10 cellular contexts compared by ENCODE assay signal in the genomic region with DNA sequence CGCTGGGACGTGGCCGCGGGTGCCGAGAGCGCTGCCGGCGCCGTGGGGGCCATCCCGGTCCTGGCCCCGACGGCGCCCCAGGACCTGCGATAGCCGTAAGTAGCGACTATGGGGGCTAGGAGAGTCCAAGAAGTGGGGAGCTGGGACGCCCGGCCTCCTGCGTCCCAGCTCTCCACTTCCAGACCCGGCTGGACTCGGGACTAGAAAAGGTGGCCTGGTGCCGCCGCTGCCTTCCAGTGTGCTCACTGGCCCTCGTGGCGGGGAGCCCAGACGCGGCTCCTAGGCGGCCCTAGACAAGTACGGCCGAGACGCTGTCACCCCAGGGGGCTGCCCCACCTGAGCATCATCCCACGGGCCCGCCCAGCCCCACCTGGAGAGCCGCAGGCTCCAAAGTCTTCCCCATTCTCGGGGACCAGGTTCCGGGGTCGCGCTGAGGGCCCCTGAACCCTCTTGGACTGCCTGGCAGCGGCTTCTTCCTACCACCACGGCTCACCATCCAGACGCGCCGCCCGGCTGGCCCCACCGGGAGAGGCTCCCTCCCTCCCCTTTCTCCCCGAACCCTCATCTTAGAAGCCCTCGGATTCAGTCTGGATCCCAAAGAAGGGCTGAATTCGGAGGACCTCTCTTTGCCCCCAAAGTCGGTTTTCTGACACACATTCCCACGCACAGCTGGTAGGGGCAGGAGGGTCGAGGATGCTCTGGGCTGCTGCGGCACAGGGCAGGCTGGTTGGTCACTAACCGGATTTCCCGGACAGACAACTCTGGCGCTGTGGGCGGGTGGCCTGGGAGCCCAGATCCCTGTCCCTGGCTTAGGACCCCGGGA. TPM values are rescaled to one million over a fixed set of nuclear protein-coding genes. Genes with fewer than 3 reads are reported as not detected.
DNase-seq lines count a peak whose midpoint lies in the region; ATAC-seq, FAIRE-seq and TF ChIP-seq lines count a peak whose summit lies in the region.
"Had no signal": no experiment of that assay in that cellular context is flagged by ENCODE, and none has a peak within 500 bp of the region (broad histone marks: within the 10 kb centered on the region; RNA-seq: fewer than 3 reads in every experiment).

No MANE protein-coding gene starts in this region.

- FAIRE-seq in GM19239 (lab: Jason Lieb, UNC), result no peak

- H3K4me3 Mint-ChIP-seq in endodermal cell, result peak overlapping the region; percentile 80
- peak overlapping the region in 9 of 10 donors; percentile 49 to 79 (median 71) for H3K4me3 Mint-ChIP-seq in naive thymus-derived CD4-positive, alpha-beta T cell

- intact Hi-C loops in heart left ventricle (cut with DNase I), result no loop called here
- intact Hi-C loops in cardiac septum (cut with DNase I), result no loop called here
- intact Hi-C loops in naive thymus-derived CD4-positive, alpha-beta T cell (cut with micrococcal nuclease), result no loop called here

- no peak overlapping the region for H3K27ac ChIP-seq in heart left ventricle
- H3K27ac ChIP-seq in endodermal cell (ENCODE audit: low read depth, low read length), result no peak overlapping the region
- H3K27ac ChIP-seq in naive thymus-derived CD4-positive, alpha-beta T cell (ENCODE audit: low read depth, low read length), result no peak overlapping the region

- peaks cover 75% of the 10 kb centered on the region for H3K27me3 Mint-ChIP-seq in endodermal cell (ENCODE audit: insufficient read depth)
- H3K27me3 Mint-ChIP-seq in naive thymus-derived CD4-positive, alpha-beta T cell, result peaks cover 46 to 79% (median 55%) of the 10 kb centered on the region in 5 donors

- H3K4me1 Mint-ChIP-seq in endodermal cell, result peaks cover 18% of the 10 kb centered on the region
- H3K4me1 Mint-ChIP-seq in naive thymus-derived CD4-positive, alpha-beta T cell, result peaks cover 0 to 15% (median 10%) of the 10 kb centered on the region in 7 donors

- CTCF ChIA-PET in naive thymus-derived CD4-positive, alpha-beta T cell (lab: Charles Lee), result no interaction called here

- ATAC-seq in heart left ventricle (peak in 2 of 4 donors; percentile 17 to 39), GM19455 (IDR thresholded peaks at IDR 0.05; ENCODE audit: unreplicated experiment) (no peak)
- ATAC-seq in naive thymus-derived CD4-positive, alpha-beta T cell, result no peak

- H3K4me3 ChIP-seq in heart left ventricle (peak overlapping the region; percentile 5 to 64 (median 50)), endodermal cell (ENCODE audit: low read length) (peak overlapping the region; percentile 85)
- H3K4me3 ChIP-seq in naive thymus-derived CD4-positive, alpha-beta T cell (ENCODE audit: low read length), result no peak overlapping the region

- TF ChIP-seq POLR2A in heart left ventricle (IDR thresholded peaks at IDR 0.05), result no peak

- no peaks in the 10 kb centered on the region for H3K36me3 ChIP-seq in heart left ventricle
- H3K36me3 ChIP-seq in endodermal cell (ENCODE audit: control insufficient read depth, insufficient read depth, low read length), result no peaks in the 10 kb centered on the region
- no peaks in the 10 kb centered on the region for H3K36me3 ChIP-seq in naive thymus-derived CD4-positive, alpha-beta T cell (ENCODE audit: control insufficient read depth in 2 of 3, insufficient read depth in 3 of 3, low read length in 3 of 3)

- WGBS in heart left ventricle, 4 donors, result 9 to 16% (median 11%) methylated on average over 32 to 57 of the region's 57 CpGs
- 6 to 13% methylated on average over 20 to 57 of the region's 57 CpGs for WGBS in endodermal cell (ENCODE audit: insufficient coverage in 1 of 2, insufficient read length in 1 of 2), 2 experiments

- POLR2A ChIA-PET in naive thymus-derived CD4-positive, alpha-beta T cell (lab: Charles Lee), result no interaction called here

- H3K36me3 Mint-ChIP-seq in endodermal cell (ENCODE audit: low read depth), result peaks cover 10% of the 10 kb centered on the region
- peaks cover 0 to 3% (median 0%) of the 10 kb centered on the region in 5 donors for H3K36me3 Mint-ChIP-seq in naive thymus-derived CD4-positive, alpha-beta T cell

- no peak overlapping the region for H3K9ac ChIP-seq in endodermal cell (ENCODE audit: extremely low read depth, low read length, poor library complexity, severe bottlenecking)

- peaks cover 12 to 34% (median 28%) of the 10 kb centered on the region in 9 donors for H3K27me3 ChIP-seq in heart left ventricle
- H3K27me3 ChIP-seq in endodermal cell (ENCODE audit: control insufficient read depth, insufficient read depth, low read length, poor library complexity, severe bottlenecking), result peaks cover 56% of the 10 kb centered on the region
- H3K27me3 ChIP-seq in naive thymus-derived CD4-positive, alpha-beta T cell (ENCODE audit: control insufficient read depth in 2 of 2, insufficient read depth in 2 of 2, low read length in 2 of 2), result peaks cover 0 to 7% of the 10 kb centered on the region in 2 donors

- H3K4me1 ChIP-seq in heart left ventricle (peaks cover 4 to 30% (median 20%) of the 10 kb centered on the region in 12 donors), endodermal cell (ENCODE audit: control insufficient read depth, insufficient read depth, low read length) (peaks cover 2% of the 10 kb centered on the region)
- peaks cover 3 to 10% of the 10 kb centered on the region in 2 donors for H3K4me1 ChIP-seq in naive thymus-derived CD4-positive, alpha-beta T cell (ENCODE audit: control insufficient read depth in 2 of 2, insufficient read depth in 2 of 2, low read length in 2 of 2)

- H3K9me3 ChIP-seq in heart left ventricle, result no peaks in the 10 kb centered on the region
- no peaks in the 10 kb centered on the region for H3K9me3 ChIP-seq in endodermal cell (ENCODE audit: control insufficient read depth, low read length)
- H3K9me3 ChIP-seq in naive thymus-derived CD4-positive, alpha-beta T cell (ENCODE audit: control insufficient read depth in 2 of 3, low read length in 3 of 3), result no peaks in the 10 kb centered on the region

- TF ChIP-seq CTCF in heart left ventricle (IDR thresholded peaks at IDR 0.05), result no peak
- TF ChIP-seq CTCF in endodermal cell (conservative IDR thresholded peaks at IDR 0.05), result no peak

- no peaks in the 10 kb centered on the region for H3K9me3 Mint-ChIP-seq in endodermal cell
- H3K9me3 Mint-ChIP-seq in naive thymus-derived CD4-positive, alpha-beta T cell, result peaks cover 0 to 2% (median 0%) of the 10 kb centered on the region in 11 donors

- DNase-seq in heart left ventricle, result peak in 1 of 5 donors; percentile 22
- no peak for DNase-seq in cardiac septum (ENCODE audit: low spot score)
- DNase-seq in endodermal cell, result peak; percentile 81
- no peak for DNase-seq in naive thymus-derived CD4-positive, alpha-beta T cell
- no peak for DNase-seq in GM19239 (ENCODE audit: insufficient read length, low spot score)
- no peak for DNase-seq in NCI-H226
- DNase-seq in mucosa of gallbladder (ENCODE audit: low spot score), result no peak
- DNase-seq: NCI-H774; stimulated activated CD4-positive, alpha-beta T cell treated with anti-CD3 and anti-CD28 coated beads, Interleukin-4, amount 100 ng/mL, for 24 hours had no signal

- peak overlapping the region; percentile 70 for H3K27ac Mint-ChIP-seq in endodermal cell
- no peak overlapping the region for H3K27ac Mint-ChIP-seq in naive thymus-derived CD4-positive, alpha-beta T cell

RNA-seq across cellular contexts. Expression of gene MDFI, which starts 0.9 kb away (rescaled TPM):
- 1 to 10 TPM in 6 of 9 donors, under 1 TPM in 3; 0.35 to 9.3 (median 2.2) TPM for total RNA-seq in heart left ventricle
- 1 to 10 TPM in 1 of 2 donors, under 1 TPM in 1; 0.76 to 2.9 TPM for polyA plus RNA-seq in heart left ventricle
- total RNA-seq in cardiac septum, result 4.3 TPM
- total RNA-seq in endodermal cell, result 10 to 100 TPM; 52.7 to 80.0 TPM
- 76.9 TPM for polyA plus RNA-seq in endodermal cell (2013, experiment 1 of 2)
- polyA plus RNA-seq in endodermal cell (2013, experiment 2 of 2), result 84.7 TPM
- total RNA-seq in naive thymus-derived CD4-positive, alpha-beta T cell, result not detected
- polyA plus RNA-seq in naive thymus-derived CD4-positive, alpha-beta T cell, result not detected
- total RNA-seq in mucosa of gallbladder, result 7.3 TPM
